In the genomic region with DNA sequence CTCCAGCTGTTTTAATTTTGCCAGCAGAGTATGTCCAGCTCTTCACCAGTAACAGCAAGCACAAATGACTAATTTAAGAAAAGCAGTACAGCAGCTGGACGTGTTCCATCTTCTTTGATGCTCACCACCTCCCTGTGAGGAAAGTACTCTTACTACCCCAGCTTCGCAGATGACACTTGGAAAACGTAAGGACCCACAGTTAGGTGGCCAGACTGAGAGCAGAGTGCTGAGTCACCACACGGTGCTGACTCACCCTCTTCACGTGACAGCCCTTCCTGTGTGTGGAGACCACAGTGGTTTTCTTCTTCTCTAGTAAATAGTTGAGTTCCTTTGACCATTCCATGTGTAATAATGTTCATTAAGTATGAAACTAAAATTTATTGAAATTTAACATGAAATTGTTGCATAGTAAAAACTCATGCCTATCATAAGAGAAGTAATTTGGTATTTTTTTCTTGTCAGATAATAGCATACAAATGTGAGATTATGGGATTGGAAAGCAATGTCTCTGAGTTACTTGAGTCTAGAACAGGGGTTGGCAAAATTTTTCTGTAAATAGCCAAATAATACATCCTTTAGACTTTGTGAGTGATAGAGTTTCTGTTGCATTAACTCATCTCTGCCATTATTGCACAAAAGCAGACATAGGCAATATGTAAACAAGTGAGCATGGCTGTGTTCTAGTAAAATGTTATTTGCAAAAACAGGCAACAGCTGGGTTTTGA, we compare ENCODE assay signal across 1 cellular context.
A peak's percentile ranks its signal among the peaks of the same experiment; 100 is the strongest.
TF ChIP-seq lines count a peak whose summit lies in the region.

No MANE protein-coding gene starts in this region.

TF ChIP-seq in A549, 52 proteins besides CTCF, POLR2A, EP300 and RAD21 (continued from another document):
- TF ChIP-seq, protein P1, sequence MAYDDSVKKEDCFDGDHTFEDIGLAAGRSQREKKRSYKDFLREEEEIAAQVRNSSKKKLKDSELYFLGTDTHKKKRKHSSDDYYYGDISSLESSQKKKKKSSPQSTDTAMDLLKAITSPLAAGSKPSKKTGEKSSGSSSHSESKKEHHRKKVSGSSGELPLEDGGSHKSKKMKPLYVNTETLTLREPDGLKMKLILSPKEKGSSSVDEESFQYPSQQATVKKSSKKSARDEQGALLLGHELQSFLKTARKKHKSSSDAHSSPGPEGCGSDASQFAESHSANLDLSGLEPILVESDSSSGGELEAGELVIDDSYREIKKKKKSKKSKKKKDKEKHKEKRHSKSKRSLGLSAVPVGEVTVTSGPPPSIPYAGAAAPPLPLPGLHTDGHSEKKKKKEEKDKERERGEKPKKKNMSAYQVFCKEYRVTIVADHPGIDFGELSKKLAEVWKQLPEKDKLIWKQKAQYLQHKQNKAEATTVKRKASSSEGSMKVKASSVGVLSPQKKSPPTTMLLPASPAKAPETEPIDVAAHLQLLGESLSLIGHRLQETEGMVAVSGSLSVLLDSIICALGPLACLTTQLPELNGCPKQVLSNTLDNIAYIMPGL (CRISPR knock-in tag; IDR thresholded peaks at IDR 0.05; ENCODE audit: borderline replicate concordance): no peak
- TF ChIP-seq USF2 (IDR thresholded peaks at IDR 0.05) (peak; percentile 95), ZC3H11A (IDR thresholded peaks at IDR 0.05) (no peak), NPAS2 (CRISPR knock-in tag; IDR thresholded peaks at IDR 0.05; ENCODE audit: borderline replicate concordance) (no peak), RCOR1 (IDR thresholded peaks at IDR 0.05; ENCODE audit: low read depth, low read length) (no peak), MAZ (IDR thresholded peaks at IDR 0.05; ENCODE audit: borderline replicate concordance, low read depth, low read length) (no peak), REST (IDR thresholded peaks at IDR 0.05) (no peak), HEYL (CRISPR knock-in tag; IDR thresholded peaks at IDR 0.05) (no peak), MYC (IDR thresholded peaks at IDR 0.05; ENCODE audit: borderline replicate concordance, low read length) (no peak), HOXB5 (CRISPR knock-in tag; IDR thresholded peaks at IDR 0.05) (no peak), CBX8 (IDR thresholded peaks at IDR 0.05) (no peak), HOXA7 (CRISPR knock-in tag; IDR thresholded peaks at IDR 0.05) (no peak), SREBF2 (IDR thresholded peaks at IDR 0.05) (no peak), POLR2AphosphoS2 (conservative IDR thresholded peaks at IDR 0.05; ENCODE audit: low read length) (no peak), JUN (IDR thresholded peaks at IDR 0.05) (peak; percentile 84 to 85; a peak in 3 of 5 replicates), FOSL2 (IDR thresholded peaks at IDR 0.05) (peak; percentile 99), FOSL2 (CRISPR knock-in tag; IDR thresholded peaks at IDR 0.05) (peak; percentile 100), SMC3 (IDR thresholded peaks at IDR 0.05) (0 out of 3 replicates have a peak, but pooled peaks have one; percentile 23), PBX3 (IDR thresholded peaks at IDR 0.05) (no peak), EHMT2 (IDR thresholded peaks at IDR 0.05; ENCODE audit: low read depth) (no peak), HES2 (IDR thresholded peaks at IDR 0.05) (no peak)
- TF ChIP-seq, protein P2, sequence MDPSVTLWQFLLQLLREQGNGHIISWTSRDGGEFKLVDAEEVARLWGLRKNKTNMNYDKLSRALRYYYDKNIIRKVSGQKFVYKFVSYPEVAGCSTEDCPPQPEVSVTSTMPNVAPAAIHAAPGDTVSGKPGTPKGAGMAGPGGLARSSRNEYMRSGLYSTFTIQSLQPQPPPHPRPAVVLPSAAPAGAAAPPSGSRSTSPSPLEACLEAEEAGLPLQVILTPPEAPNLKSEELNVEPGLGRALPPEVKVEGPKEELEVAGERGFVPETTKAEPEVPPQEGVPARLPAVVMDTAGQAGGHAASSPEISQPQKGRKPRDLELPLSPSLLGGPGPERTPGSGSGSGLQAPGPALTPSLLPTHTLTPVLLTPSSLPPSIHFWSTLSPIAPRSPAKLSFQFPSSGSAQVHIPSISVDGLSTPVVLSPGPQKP (IDR thresholded peaks at IDR 0.05; ENCODE audit: low read depth, low read length): no peak
